In the genomic region with DNA sequence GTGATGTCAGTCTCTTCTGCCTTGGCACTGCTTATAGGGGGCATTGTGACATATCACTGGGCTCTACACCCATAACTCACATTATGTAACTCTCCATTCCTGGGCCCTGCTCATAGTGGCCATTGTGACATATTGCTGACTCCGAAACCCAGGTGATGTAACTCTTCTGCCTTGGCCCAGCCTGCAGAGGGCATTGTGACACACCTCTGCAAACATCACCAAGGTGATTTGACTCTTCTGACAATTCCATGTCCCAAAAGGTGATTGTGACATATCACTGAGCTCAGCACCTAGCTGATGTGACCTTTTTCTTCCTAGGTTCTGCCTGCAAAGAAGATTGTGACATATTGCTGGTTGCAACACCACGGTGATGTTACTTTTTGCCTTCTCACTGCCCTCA, we compare ENCODE assay signal across 1 cellular context.
TF ChIP-seq lines count a peak whose summit lies in the region.

No MANE protein-coding gene starts in this region.

TF ChIP-seq in HepG2, 621 proteins besides CTCF, POLR2A, EP300 and RAD21 (continued from another document and continues in another):
- TF ChIP-seq FOXA3 (CRISPR knock-in tag; IDR thresholded peaks at IDR 0.05) (no peak), ZNF564 (CRISPR knock-in tag; IDR thresholded peaks at IDR 0.05) (no peak), ZNF33B (CRISPR knock-in tag; IDR thresholded peaks at IDR 0.05) (no peak), PHF8 (CRISPR knock-in tag; IDR thresholded peaks at IDR 0.05) (no peak), SSRP1 (CRISPR knock-in tag; IDR thresholded peaks at IDR 0.05) (no peak), KDM5A (IDR thresholded peaks at IDR 0.05; ENCODE audit: borderline replicate concordance, low read length) (no peak), ZNF552 (CRISPR knock-in tag; IDR thresholded peaks at IDR 0.05; ENCODE audit: borderline replicate concordance) (no peak), HMG20A (CRISPR knock-in tag; IDR thresholded peaks at IDR 0.05; ENCODE audit: borderline replicate concordance) (no peak), ZNF501 (CRISPR knock-in tag; IDR thresholded peaks at IDR 0.05) (no peak), ZNF879 (CRISPR knock-in tag; IDR thresholded peaks at IDR 0.05) (no peak), RXRA (CRISPR knock-in tag; IDR thresholded peaks at IDR 0.05) (peak; percentile 36; the same call in 1 of the 2 replicates), ZNF292 (CRISPR knock-in tag; IDR thresholded peaks at IDR 0.05; ENCODE audit: borderline replicate concordance, low read depth) (no peak), KAT7 (CRISPR knock-in tag; IDR thresholded peaks at IDR 0.05; ENCODE audit: borderline replicate concordance) (no peak), KLF9 (CRISPR knock-in tag; IDR thresholded peaks at IDR 0.05; ENCODE audit: low read depth) (no peak), TEAD2 (CRISPR knock-in tag; IDR thresholded peaks at IDR 0.05) (no peak), SKI (IDR thresholded peaks at IDR 0.05; ENCODE audit: partially characterized antibody) (no peak), KDM4B (CRISPR knock-in tag; IDR thresholded peaks at IDR 0.05) (no peak), DR1 (CRISPR knock-in tag; IDR thresholded peaks at IDR 0.05) (no peak), CREM (IDR thresholded peaks at IDR 0.05) (no peak), CREM (CRISPR knock-in tag; IDR thresholded peaks at IDR 0.05) (no peak), NFIC (IDR thresholded peaks at IDR 0.05; ENCODE audit: low read length) (no peak), ZNF720 (CRISPR knock-in tag; IDR thresholded peaks at IDR 0.05) (no peak), STAG1 (CRISPR knock-in tag; IDR thresholded peaks at IDR 0.05) (no peak), CBX5 (CRISPR knock-in tag; IDR thresholded peaks at IDR 0.05; ENCODE audit: borderline replicate concordance) (peak; percentile 64; the same call in 1 of the 2 replicates)
- TF ChIP-seq, protein P1, sequence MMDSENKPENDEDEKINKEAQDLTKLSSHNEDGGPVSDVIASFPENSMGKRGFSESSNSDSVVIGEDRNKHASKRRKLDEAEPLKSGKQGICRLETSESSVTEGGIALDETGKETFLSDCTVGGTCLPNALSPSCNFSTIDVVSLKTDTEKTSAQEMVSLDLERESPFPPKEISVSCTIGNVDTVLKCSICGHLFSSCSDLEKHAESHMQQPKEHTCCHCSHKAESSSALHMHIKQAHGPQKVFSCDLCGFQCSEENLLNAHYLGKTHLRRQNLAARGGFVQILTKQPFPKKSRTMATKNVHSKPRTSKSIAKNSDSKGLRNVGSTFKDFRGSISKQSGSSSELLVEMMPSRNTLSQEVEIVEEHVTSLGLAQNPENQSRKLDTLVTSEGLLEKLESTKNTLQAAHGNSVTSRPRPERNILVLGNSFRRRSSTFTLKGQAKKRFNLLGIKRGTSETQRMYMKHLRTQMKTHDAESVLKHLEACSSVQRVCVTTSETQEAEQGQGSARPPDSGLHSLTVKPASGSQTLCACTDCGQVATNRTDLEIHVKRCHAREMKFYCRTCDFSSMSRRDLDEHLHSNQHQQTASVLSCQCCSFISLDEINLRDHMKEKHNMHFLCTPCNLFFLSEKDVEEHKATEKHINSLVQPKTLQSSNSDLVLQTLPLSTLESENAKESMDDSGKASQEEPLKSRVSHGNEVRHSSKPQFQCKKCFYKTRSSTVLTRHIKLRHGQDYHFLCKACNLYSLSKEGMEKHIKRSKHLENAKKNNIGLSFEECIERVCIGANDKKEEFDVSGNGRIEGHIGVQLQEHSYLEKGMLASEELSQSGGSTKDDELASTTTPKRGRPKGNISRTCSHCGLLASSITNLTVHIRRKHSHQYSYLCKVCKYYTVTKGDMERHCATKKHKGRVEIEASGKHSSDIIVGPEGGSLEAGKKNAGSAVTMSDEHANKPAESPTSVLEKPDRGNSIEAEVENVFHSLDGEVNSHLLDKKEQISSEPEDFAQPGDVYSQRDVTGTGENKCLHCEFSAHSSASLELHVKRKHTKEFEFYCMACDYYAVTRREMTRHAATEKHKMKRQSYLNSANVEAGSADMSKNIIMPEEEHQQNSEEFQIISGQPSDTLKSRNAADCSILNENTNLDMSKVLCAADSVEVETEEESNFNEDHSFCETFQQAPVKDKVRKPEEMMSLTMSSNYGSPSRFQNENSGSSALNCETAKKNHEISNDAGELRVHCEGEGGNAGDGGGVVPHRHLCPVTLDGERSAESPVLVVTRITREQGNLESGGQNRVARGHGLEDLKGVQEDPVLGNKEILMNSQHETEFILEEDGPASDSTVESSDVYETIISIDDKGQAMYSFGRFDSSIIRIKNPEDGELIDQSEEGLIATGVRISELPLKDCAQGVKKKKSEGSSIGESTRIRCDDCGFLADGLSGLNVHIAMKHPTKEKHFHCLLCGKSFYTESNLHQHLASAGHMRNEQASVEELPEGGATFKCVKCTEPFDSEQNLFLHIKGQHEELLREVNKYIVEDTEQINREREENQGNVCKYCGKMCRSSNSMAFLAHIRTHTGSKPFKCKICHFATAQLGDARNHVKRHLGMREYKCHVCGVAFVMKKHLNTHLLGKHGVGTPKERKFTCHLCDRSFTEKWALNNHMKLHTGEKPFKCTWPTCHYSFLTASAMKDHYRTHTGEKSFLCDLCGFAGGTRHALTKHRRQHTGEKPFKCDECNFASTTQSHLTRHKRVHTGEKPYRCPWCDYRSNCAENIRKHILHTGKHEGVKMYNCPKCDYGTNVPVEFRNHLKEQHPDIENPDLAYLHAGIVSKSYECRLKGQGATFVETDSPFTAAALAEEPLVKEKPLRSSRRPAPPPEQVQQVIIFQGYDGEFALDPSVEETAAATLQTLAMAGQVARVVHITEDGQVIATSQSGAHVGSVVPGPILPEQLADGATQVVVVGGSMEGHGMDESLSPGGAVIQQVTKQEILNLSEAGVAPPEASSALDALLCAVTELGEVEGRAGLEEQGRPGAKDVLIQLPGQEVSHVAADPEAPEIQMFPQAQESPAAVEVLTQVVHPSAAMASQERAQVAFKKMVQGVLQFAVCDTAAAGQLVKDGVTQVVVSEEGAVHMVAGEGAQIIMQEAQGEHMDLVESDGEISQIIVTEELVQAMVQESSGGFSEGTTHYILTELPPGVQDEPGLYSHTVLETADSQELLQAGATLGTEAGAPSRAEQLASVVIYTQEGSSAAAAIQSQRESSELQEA (CRISPR knock-in tag; IDR thresholded peaks at IDR 0.05; ENCODE audit: not compliant biosample characterization) = no peak
- TF ChIP-seq, protein P2, sequence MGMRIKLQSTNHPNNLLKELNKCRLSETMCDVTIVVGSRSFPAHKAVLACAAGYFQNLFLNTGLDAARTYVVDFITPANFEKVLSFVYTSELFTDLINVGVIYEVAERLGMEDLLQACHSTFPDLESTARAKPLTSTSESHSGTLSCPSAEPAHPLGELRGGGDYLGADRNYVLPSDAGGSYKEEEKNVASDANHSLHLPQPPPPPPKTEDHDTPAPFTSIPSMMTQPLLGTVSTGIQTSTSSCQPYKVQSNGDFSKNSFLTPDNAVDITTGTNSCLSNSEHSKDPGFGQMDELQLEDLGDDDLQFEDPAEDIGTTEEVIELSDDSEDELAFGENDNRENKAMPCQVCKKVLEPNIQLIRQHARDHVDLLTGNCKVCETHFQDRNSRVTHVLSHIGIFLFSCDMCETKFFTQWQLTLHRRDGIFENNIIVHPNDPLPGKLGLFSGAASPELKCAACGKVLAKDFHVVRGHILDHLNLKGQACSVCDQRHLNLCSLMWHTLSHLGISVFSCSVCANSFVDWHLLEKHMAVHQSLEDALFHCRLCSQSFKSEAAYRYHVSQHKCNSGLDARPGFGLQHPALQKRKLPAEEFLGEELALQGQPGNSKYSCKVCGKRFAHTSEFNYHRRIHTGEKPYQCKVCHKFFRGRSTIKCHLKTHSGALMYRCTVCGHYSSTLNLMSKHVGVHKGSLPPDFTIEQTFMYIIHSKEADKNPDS (CRISPR knock-in tag; IDR thresholded peaks at IDR 0.05) = no peak
- TF ChIP-seq, protein P3, sequence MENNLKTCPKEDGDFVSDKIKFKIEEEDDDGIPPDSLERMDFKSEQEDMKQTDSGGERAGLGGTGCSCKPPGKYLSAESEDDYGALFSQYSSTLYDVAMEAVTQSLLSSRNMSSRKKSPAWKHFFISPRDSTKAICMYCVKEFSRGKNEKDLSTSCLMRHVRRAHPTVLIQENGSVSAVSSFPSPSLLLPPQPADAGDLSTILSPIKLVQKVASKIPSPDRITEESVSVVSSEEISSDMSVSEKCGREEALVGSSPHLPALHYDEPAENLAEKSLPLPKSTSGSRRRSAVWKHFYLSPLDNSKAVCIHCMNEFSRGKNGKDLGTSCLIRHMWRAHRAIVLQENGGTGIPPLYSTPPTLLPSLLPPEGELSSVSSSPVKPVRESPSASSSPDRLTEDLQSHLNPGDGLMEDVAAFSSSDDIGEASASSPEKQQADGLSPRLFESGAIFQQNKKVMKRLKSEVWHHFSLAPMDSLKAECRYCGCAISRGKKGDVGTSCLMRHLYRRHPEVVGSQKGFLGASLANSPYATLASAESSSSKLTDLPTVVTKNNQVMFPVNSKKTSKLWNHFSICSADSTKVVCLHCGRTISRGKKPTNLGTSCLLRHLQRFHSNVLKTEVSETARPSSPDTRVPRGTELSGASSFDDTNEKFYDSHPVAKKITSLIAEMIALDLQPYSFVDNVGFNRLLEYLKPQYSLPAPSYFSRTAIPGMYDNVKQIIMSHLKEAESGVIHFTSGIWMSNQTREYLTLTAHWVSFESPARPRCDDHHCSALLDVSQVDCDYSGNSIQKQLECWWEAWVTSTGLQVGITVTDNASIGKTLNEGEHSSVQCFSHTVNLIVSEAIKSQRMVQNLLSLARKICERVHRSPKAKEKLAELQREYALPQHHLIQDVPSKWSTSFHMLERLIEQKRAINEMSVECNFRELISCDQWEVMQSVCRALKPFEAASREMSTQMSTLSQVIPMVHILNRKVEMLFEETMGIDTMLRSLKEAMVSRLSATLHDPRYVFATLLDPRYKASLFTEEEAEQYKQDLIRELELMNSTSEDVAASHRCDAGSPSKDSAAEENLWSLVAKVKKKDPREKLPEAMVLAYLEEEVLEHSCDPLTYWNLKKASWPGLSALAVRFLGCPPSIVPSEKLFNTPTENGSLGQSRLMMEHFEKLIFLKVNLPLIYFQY (CRISPR knock-in tag; IDR thresholded peaks at IDR 0.05; ENCODE audit: borderline replicate concordance) = no peak
- TF ChIP-seq, protein P4, sequence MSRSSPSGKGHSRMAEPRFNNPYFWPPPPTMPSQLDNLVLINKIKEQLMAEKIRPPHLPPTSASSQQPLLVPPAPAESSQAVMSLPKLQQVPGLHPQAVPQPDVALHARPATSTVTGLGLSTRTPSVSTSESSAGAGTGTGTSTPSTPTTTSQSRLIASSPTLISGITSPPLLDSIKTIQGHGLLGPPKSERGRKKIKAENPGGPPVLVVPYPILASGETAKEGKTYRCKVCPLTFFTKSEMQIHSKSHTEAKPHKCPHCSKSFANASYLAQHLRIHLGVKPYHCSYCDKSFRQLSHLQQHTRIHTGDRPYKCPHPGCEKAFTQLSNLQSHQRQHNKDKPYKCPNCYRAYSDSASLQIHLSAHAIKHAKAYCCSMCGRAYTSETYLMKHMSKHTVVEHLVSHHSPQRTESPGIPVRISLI (CRISPR knock-in tag; IDR thresholded peaks at IDR 0.05; ENCODE audit: borderline replicate concordance) = no peak
- TF ChIP-seq, protein P5, sequence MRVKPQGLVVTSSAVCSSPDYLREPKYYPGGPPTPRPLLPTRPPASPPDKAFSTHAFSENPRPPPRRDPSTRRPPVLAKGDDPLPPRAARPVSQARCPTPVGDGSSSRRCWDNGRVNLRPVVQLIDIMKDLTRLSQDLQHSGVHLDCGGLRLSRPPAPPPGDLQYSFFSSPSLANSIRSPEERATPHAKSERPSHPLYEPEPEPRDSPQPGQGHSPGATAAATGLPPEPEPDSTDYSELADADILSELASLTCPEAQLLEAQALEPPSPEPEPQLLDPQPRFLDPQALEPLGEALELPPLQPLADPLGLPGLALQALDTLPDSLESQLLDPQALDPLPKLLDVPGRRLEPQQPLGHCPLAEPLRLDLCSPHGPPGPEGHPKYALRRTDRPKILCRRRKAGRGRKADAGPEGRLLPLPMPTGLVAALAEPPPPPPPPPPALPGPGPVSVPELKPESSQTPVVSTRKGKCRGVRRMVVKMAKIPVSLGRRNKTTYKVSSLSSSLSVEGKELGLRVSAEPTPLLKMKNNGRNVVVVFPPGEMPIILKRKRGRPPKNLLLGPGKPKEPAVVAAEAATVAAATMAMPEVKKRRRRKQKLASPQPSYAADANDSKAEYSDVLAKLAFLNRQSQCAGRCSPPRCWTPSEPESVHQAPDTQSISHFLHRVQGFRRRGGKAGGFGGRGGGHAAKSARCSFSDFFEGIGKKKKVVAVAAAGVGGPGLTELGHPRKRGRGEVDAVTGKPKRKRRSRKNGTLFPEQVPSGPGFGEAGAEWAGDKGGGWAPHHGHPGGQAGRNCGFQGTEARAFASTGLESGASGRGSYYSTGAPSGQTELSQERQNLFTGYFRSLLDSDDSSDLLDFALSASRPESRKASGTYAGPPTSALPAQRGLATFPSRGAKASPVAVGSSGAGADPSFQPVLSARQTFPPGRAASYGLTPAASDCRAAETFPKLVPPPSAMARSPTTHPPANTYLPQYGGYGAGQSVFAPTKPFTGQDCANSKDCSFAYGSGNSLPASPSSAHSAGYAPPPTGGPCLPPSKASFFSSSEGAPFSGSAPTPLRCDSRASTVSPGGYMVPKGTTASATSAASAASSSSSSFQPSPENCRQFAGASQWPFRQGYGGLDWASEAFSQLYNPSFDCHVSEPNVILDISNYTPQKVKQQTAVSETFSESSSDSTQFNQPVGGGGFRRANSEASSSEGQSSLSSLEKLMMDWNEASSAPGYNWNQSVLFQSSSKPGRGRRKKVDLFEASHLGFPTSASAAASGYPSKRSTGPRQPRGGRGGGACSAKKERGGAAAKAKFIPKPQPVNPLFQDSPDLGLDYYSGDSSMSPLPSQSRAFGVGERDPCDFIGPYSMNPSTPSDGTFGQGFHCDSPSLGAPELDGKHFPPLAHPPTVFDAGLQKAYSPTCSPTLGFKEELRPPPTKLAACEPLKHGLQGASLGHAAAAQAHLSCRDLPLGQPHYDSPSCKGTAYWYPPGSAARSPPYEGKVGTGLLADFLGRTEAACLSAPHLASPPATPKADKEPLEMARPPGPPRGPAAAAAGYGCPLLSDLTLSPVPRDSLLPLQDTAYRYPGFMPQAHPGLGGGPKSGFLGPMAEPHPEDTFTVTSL (CRISPR knock-in tag; IDR thresholded peaks at IDR 0.05; ENCODE audit: borderline replicate concordance) = no peak
- TF ChIP-seq, protein P6, sequence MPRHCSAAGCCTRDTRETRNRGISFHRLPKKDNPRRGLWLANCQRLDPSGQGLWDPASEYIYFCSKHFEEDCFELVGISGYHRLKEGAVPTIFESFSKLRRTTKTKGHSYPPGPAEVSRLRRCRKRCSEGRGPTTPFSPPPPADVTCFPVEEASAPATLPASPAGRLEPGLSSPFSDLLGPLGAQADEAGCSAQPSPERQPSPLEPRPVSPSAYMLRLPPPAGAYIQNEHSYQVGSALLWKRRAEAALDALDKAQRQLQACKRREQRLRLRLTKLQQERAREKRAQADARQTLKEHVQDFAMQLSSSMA (CRISPR knock-in tag; IDR thresholded peaks at IDR 0.05) = no peak
- TF ChIP-seq, protein P7, sequence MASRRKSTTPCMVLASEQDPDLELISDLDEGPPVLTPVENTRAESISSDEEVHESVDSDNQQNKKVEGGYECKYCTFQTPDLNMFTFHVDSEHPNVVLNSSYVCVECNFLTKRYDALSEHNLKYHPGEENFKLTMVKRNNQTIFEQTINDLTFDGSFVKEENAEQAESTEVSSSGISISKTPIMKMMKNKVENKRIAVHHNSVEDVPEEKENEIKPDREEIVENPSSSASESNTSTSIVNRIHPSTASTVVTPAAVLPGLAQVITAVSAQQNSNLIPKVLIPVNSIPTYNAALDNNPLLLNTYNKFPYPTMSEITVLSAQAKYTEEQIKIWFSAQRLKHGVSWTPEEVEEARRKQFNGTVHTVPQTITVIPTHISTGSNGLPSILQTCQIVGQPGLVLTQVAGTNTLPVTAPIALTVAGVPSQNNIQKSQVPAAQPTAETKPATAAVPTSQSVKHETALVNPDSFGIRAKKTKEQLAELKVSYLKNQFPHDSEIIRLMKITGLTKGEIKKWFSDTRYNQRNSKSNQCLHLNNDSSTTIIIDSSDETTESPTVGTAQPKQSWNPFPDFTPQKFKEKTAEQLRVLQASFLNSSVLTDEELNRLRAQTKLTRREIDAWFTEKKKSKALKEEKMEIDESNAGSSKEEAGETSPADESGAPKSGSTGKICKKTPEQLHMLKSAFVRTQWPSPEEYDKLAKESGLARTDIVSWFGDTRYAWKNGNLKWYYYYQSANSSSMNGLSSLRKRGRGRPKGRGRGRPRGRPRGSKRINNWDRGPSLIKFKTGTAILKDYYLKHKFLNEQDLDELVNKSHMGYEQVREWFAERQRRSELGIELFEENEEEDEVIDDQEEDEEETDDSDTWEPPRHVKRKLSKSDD (CRISPR knock-in tag; IDR thresholded peaks at IDR 0.05; ENCODE audit: low read depth) = no peak
